ENCODE assay signal across 28 cellular contexts in the genomic region with DNA sequence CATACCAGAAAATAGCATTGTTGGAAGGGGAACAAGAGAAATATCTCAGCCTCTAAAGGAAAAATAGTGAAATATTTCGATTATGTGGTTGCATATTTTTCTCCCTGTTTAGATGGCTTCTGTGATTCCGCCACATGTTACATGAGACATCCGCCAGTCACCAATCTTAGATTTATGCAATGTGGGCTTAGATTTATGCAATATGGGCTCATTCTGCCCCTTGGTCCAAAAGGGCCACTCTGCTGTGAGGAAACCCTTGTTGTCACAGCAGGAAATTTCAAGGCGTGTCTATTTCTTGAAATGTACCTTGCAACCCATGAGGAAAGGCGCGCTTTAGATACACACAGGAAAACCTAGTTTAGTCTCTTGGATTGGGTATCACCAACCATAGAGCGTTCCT. TPM values are rescaled to one million over a fixed set of nuclear protein-coding genes. Genes with fewer than 3 reads are reported as not detected.
DNase-seq lines count a peak whose midpoint lies in the region; ATAC-seq and TF ChIP-seq lines count a peak whose summit lies in the region.
"Had no signal": no experiment of that assay in that cellular context is flagged by ENCODE, and none has a peak within 500 bp of the region (broad histone marks: within the 10 kb centered on the region; RNA-seq: fewer than 3 reads in every experiment).

No MANE protein-coding gene starts in this region.

- H3K36me3 ChIP-seq in Caco-2 (ENCODE audit: control insufficient read depth, insufficient read depth, low read length) (no peaks in the 10 kb centered on the region), OCI-LY3 (replicated peaks; ENCODE audit: low read depth, low read length) (no peaks in the 10 kb centered on the region), MG63 (no peaks in the 10 kb centered on the region)
- H3K36me3 ChIP-seq in naive thymus-derived CD4-positive, alpha-beta T cell (ENCODE audit: control insufficient read depth in 2 of 3, insufficient read depth in 3 of 3, low read length in 3 of 3) = no peaks in the 10 kb centered on the region
- H3K36me3 ChIP-seq: esophagus squamous epithelium, thyroid gland had no signal

- no peaks in the 10 kb centered on the region for H3K36me3 Mint-ChIP-seq in Caco-2 (ENCODE audit: insufficient read depth, unreplicated experiment)
- no peaks in the 10 kb centered on the region for H3K36me3 Mint-ChIP-seq in naive thymus-derived CD4-positive, alpha-beta T cell

- TF ChIP-seq CTCF in Caco-2 (IDR thresholded peaks at IDR 0.05; ENCODE audit: insufficient read depth in 1 of 2, low read depth in 1 of 2, low read length in 1 of 2, severe bottlenecking in 1 of 2, unreplicated experiment in 1 of 2) (no peak), OCI-LY3 (IDR thresholded peaks at IDR 0.05; ENCODE audit: low read depth, low read length) (no peak)

- no peaks in the 10 kb centered on the region for H4K20me1 ChIP-seq in OCI-LY3 (ENCODE audit: insufficient read depth, low read length)

- H3K4me1 ChIP-seq in Caco-2 (peaks cover 5% of the 10 kb centered on the region; the same call in 1 of the 2 replicates), OCI-LY3 (ENCODE audit: low read length) (no peaks in the 10 kb centered on the region)
- H3K4me1 ChIP-seq in naive thymus-derived CD4-positive, alpha-beta T cell (ENCODE audit: control insufficient read depth in 2 of 2, insufficient read depth in 2 of 2, low read length in 2 of 2) = no peaks in the 10 kb centered on the region
- H3K4me1 ChIP-seq: esophagus squamous epithelium, thyroid gland had no signal

- H3K9me3 ChIP-seq in Caco-2 (no peaks in the 10 kb centered on the region), OCI-LY3 (ENCODE audit: insufficient read depth, low read length) (no peaks in the 10 kb centered on the region), MG63 (no peaks in the 10 kb centered on the region)
- H3K9me3 ChIP-seq in naive thymus-derived CD4-positive, alpha-beta T cell (ENCODE audit: control insufficient read depth in 2 of 3, low read length in 3 of 3) = no peaks in the 10 kb centered on the region
- H3K9me3 ChIP-seq: esophagus squamous epithelium, thyroid gland had no signal

- no peaks in the 10 kb centered on the region for H3K27me3 ChIP-seq in Caco-2 (replicated peaks; ENCODE audit: control insufficient read depth, insufficient read depth, low read length)
- no peaks in the 10 kb centered on the region for H3K27me3 ChIP-seq in OCI-LY3 (ENCODE audit: low read depth, low read length)
- H3K27me3 ChIP-seq in naive thymus-derived CD4-positive, alpha-beta T cell (ENCODE audit: control insufficient read depth in 2 of 2, insufficient read depth in 2 of 2, low read length in 2 of 2) = no peaks in the 10 kb centered on the region
- H3K27me3 ChIP-seq in MG63 = no peaks in the 10 kb centered on the region
- H3K27me3 ChIP-seq: esophagus squamous epithelium, thyroid gland had no signal

- no peaks in the 10 kb centered on the region for H3K79me2 ChIP-seq in OCI-LY3 (ENCODE audit: low read length)

- H3K4me1 Mint-ChIP-seq in Caco-2 (ENCODE audit: low read depth, unreplicated experiment) = no peaks in the 10 kb centered on the region
- H3K4me1 Mint-ChIP-seq in naive thymus-derived CD4-positive, alpha-beta T cell = peaks cover 0 to 12% (median 9%) of the 10 kb centered on the region in 7 donors
- H3K4me1 Mint-ChIP-seq: endodermal cell had no signal

- H3K4me3 ChIP-seq in Caco-2 (ENCODE audit: low read depth, low read length) = no peak overlapping the region
- 0 out of 2 replicates have a peak overlapping the region, but pooled peaks have one; percentile 29 for H3K4me3 ChIP-seq in OCI-LY3 (ENCODE audit: low read length)
- H3K4me3 ChIP-seq in naive thymus-derived CD4-positive, alpha-beta T cell (ENCODE audit: low read length) = peak overlapping the region; percentile 27
- H3K4me3 ChIP-seq in MG63 = no peak overlapping the region
- H3K4me3 ChIP-seq: coronary artery, esophagus squamous epithelium, GM23338, smooth muscle cell, thyroid gland had no signal

- H3K27ac Mint-ChIP-seq in Caco-2 (ENCODE audit: unreplicated experiment) = no peak overlapping the region
- peak overlapping the region in 4 of 9 donors; percentile 14 to 87 (median 54) for H3K27ac Mint-ChIP-seq in naive thymus-derived CD4-positive, alpha-beta T cell
- H3K27ac Mint-ChIP-seq: activated T-helper 2 cell treated with anti-CD3 and anti-CD28 coated beads, Interferon-gamma antibody, Interleukin-2, Interleukin-4, amounts not matched to agents 10 μg/mL and 5 μg/mL and 100 μg/mL, durations not matched to agents 14 hours and 24 hours and 36 hours; endodermal cell; GM23338 had no signal

- peak overlapping the region; percentile 41 for H3K4me2 ChIP-seq in OCI-LY3 (ENCODE audit: low read length)
- H3K4me2 ChIP-seq: GM23338, smooth muscle cell had no signal

- no peaks in the 10 kb centered on the region for H3K9me3 Mint-ChIP-seq in Caco-2 (ENCODE audit: unreplicated experiment)
- H3K9me3 Mint-ChIP-seq in naive thymus-derived CD4-positive, alpha-beta T cell = peaks cover 0 to 5% (median 0%) of the 10 kb centered on the region in 11 donors
- H3K9me3 Mint-ChIP-seq: activated T-helper 2 cell treated with anti-CD3 and anti-CD28 coated beads, Interferon-gamma antibody, Interleukin-2, Interleukin-4, amounts not matched to agents 10 μg/mL and 5 μg/mL and 100 μg/mL, durations not matched to agents 14 hours and 24 hours and 36 hours had no signal

- H3K4me3 Mint-ChIP-seq in Caco-2 (ENCODE audit: unreplicated experiment) = no peak overlapping the region
- peak overlapping the region in 9 of 10 donors; percentile 39 to 85 (median 79) for H3K4me3 Mint-ChIP-seq in naive thymus-derived CD4-positive, alpha-beta T cell
- H3K4me3 Mint-ChIP-seq: endodermal cell, GM23338 had no signal

- no TSS peak for BruUV-seq in Caco-2 (replicated peaks; lab: Mats Ljungman, UMichigan)

- H3K27me3 Mint-ChIP-seq in Caco-2 (ENCODE audit: insufficient read depth, unreplicated experiment) = no peaks in the 10 kb centered on the region
- H3K27me3 Mint-ChIP-seq in naive thymus-derived CD4-positive, alpha-beta T cell = no peaks in the 10 kb centered on the region

- ATAC-seq in naive thymus-derived CD4-positive, alpha-beta T cell = peak; percentile 26
- no peak for ATAC-seq in GM21423 (IDR thresholded peaks at IDR 0.05; ENCODE audit: unreplicated experiment)
- ATAC-seq: GM23338 had no signal

- intact Hi-C loops in Caco-2 (cut with micrococcal nuclease; ENCODE audit: unreplicated experiment) = no loop called here
- intact Hi-C loops in naive thymus-derived CD4-positive, alpha-beta T cell (cut with micrococcal nuclease) = no loop called here

- DNase-seq in NCI-H187 (lab: John Stamatoyannopoulos, UW) (peak; percentile 16 to 26), NCI-H187 treated with DMSO at 0.1 percent for 48 hours (lab: John Stamatoyannopoulos, UW) (no peak), Caco-2 (peak; percentile 40), NCI-H1930 (lab: John Stamatoyannopoulos, UW) (no peak), MG63 (no peak)
- DNase-seq in naive thymus-derived CD4-positive, alpha-beta T cell = no peak
- DNase-seq: activated CD4-positive, alpha-beta T cell treated with anti-CD3 and anti-CD28 coated beads, Interleukin-2, amount 50 U/mL, for 1 hour; EL; endodermal cell; esophagus squamous epithelium; kidney; mammary epithelial cell; NCI-H1436; NCI-H2171 treated with DMSO at 0.1 percent for 48 hours; NCI-H82; occipital lobe; SHP77 treated with DMSO at 0.1 percent for 48 hours; thyroid gland had no signal

- POLR2A ChIA-PET in Caco-2 (lab: Charles Lee) = no interaction called here
- POLR2A ChIA-PET in naive thymus-derived CD4-positive, alpha-beta T cell (lab: Charles Lee) = no interaction called here

- CTCF ChIA-PET in Caco-2 (lab: Charles Lee) = no interaction called here
- CTCF ChIA-PET in naive thymus-derived CD4-positive, alpha-beta T cell (lab: Charles Lee) = no interaction called here

- H2AFZ ChIP-seq in OCI-LY3 (ENCODE audit: low read depth, low read length) = peak overlapping the region; percentile 30; the same call in 1 of the 2 replicates
- H2AFZ ChIP-seq: GM23338 had no signal

- H3K27ac ChIP-seq in OCI-LY3 (ENCODE audit: low read length) = no peak overlapping the region
- no peak overlapping the region for H3K27ac ChIP-seq in naive thymus-derived CD4-positive, alpha-beta T cell (ENCODE audit: low read depth, low read length)
- H3K27ac ChIP-seq: coronary artery, esophagus squamous epithelium, thyroid gland had no signal

- H3K9ac ChIP-seq in OCI-LY3 (ENCODE audit: low read length) = no peak overlapping the region

RNA-seq across cellular contexts. Expression of a gene that starts 3.8 kb away (rescaled TPM):
- total RNA-seq in Caco-2 (2022) = 0.09 TPM in 1 of 2 replicates, not detected in the other
- total RNA-seq in naive thymus-derived CD4-positive, alpha-beta T cell = not detected
- not detected for polyA plus RNA-seq in naive thymus-derived CD4-positive, alpha-beta T cell
- not detected in 2 replicates for total RNA-seq in MG63 (2014; rRNA removed; shearing (Covaris generic); ENCODE audit: low replicate concordance)
- total RNA-seq: A172; activated T-helper 2 cell treated with anti-CD3 and anti-CD28 coated beads, Interferon-gamma antibody, Interleukin-2, Interleukin-4, amounts not matched to agents 10 μg/mL and 5 μg/mL and 100 μg/mL, durations not matched to agents 14 hours and 24 hours and 36 hours; endodermal cell; esophagus squamous epithelium; GM23338; LHCN-M2; mammary epithelial cell; smooth muscle cell; T-helper 1 cell treated with Interleukin-12 subunit alpha and Interleukin-12 subunit beta and Interleukin-4 antibody, amounts not matched to agents 30 ng/mL and 1 ng/mL, for 36 hours had no signal
- polyA plus RNA-seq: BJ, GM23338, mammary epithelial cell, smooth muscle cell had no signal

RNA-seq across cellular contexts. Expression of a gene that starts 39.4 kb away (rescaled TPM):
- 0.54 and 1.5 TPM in 2 replicates for total RNA-seq in Caco-2 (2022)
- under 1 TPM in 3 of 5 experiments, not detected in 2; 0.57 to 0.72 (median 0.62) TPM for total RNA-seq in naive thymus-derived CD4-positive, alpha-beta T cell
- polyA plus RNA-seq in naive thymus-derived CD4-positive, alpha-beta T cell = under 1 TPM in 1 of 2 donors, not detected in 1; 0.12 TPM
- not detected in 2 replicates for total RNA-seq in MG63 (2014; rRNA removed; shearing (Covaris generic); ENCODE audit: low replicate concordance)
- total RNA-seq: A172; activated T-helper 2 cell treated with anti-CD3 and anti-CD28 coated beads, Interferon-gamma antibody, Interleukin-2, Interleukin-4, amounts not matched to agents 10 μg/mL and 5 μg/mL and 100 μg/mL, durations not matched to agents 14 hours and 24 hours and 36 hours; LHCN-M2; mammary epithelial cell; T-helper 1 cell treated with Interleukin-12 subunit alpha and Interleukin-12 subunit beta and Interleukin-4 antibody, amounts not matched to agents 30 ng/mL and 1 ng/mL, for 36 hours had no signal
- polyA plus RNA-seq: BJ, GM23338, mammary epithelial cell had no signal

Comparison
In these comparisons a context has a peak if more than half of its experiments do, and no peak if none do; other contexts are left out.
1. DNase-seq: peak in NCI-H187 (2 of 2) and Caco-2 (2 of 2); none in NCI-H187 treated with DMSO at 0.1 percent for 48 hours (single experiment), naive thymus-derived CD4-positive, alpha-beta T cell (0 of 9), NCI-H1930 (0 of 2) and MG63 (single experiment).
2. H3K4me3 ChIP-seq: peak in OCI-LY3 (single experiment) and naive thymus-derived CD4-positive, alpha-beta T cell (single experiment); none in Caco-2 (single experiment) and MG63 (single experiment).